Comparison of ENCODE assay signal across 1 cellular context in genomic region chr12:46494424-46494823, GRCh38.
A peak's percentile ranks its signal among the peaks of the same experiment; 100 is the strongest.
TF ChIP-seq lines count a peak whose summit lies in the region.

No MANE protein-coding gene starts in this region.

TF ChIP-seq in HepG2, 621 proteins besides CTCF, POLR2A, EP300 and RAD21 (continued from another document and continues in another):
- no peak for TF ChIP-seq TERF1 (CRISPR knock-in tag; IDR thresholded peaks at IDR 0.05)
- TF ChIP-seq ZNF280D (CRISPR knock-in tag; IDR thresholded peaks at IDR 0.05) = 0 out of 2 replicates have a peak, but pooled peaks have one; percentile 12
- TF ChIP-seq FOXK2 (IDR thresholded peaks at IDR 0.05) = no peak
- no peak for TF ChIP-seq STAT5B (CRISPR knock-in tag; IDR thresholded peaks at IDR 0.05)
- TF ChIP-seq RAD51 (IDR thresholded peaks at IDR 0.05; ENCODE audit: borderline replicate concordance) = no peak
- no peak for TF ChIP-seq ZNF556 (CRISPR knock-in tag; IDR thresholded peaks at IDR 0.05; ENCODE audit: borderline replicate concordance)
- no peak for TF ChIP-seq TBP (CRISPR knock-in tag; IDR thresholded peaks at IDR 0.05)
- TF ChIP-seq GFI1 (CRISPR knock-in tag; IDR thresholded peaks at IDR 0.05; ENCODE audit: borderline replicate concordance) = no peak
- peak; percentile 61 for TF ChIP-seq HNF4A (CRISPR knock-in tag; IDR thresholded peaks at IDR 0.05)
- peak; percentile 60 for TF ChIP-seq RERE (CRISPR knock-in tag; IDR thresholded peaks at IDR 0.05; ENCODE audit: low read depth)
- no peak for TF ChIP-seq MYC (CRISPR knock-in tag; IDR thresholded peaks at IDR 0.05; ENCODE audit: borderline replicate concordance)
- TF ChIP-seq POGZ (CRISPR knock-in tag; IDR thresholded peaks at IDR 0.05) = no peak
- TF ChIP-seq ZNF619 (CRISPR knock-in tag; IDR thresholded peaks at IDR 0.05) = no peak
- TF ChIP-seq ZNF484 (CRISPR knock-in tag; IDR thresholded peaks at IDR 0.05; ENCODE audit: borderline replicate concordance, low read depth) = no peak
- TF ChIP-seq, protein P1, sequence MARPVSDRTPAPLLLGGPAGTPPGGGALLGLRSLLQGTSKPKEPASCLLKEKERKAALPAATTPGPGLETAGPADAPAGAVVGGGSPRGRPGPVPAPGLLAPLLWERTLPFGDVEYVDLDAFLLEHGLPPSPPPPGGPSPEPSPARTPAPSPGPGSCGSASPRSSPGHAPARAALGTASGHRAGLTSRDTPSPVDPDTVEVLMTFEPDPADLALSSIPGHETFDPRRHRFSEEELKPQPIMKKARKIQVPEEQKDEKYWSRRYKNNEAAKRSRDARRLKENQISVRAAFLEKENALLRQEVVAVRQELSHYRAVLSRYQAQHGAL (CRISPR knock-in tag; IDR thresholded peaks at IDR 0.05; ENCODE audit: not compliant biosample characterization) = no peak
- TF ChIP-seq NR2F6 (IDR thresholded peaks at IDR 0.05) = peak; percentile 39; the same call in 1 of the 2 replicates
- peak; percentile 63 for TF ChIP-seq NR2F6 (CRISPR knock-in tag; IDR thresholded peaks at IDR 0.05)
- TF ChIP-seq NCOR1 (IDR thresholded peaks at IDR 0.05; ENCODE audit: borderline replicate concordance, low read length) = peak; percentile 17; the same call in 1 of the 2 replicates
- TF ChIP-seq NKX3-1 (CRISPR knock-in tag; IDR thresholded peaks at IDR 0.05) = no peak
- TF ChIP-seq ZNF292 (CRISPR knock-in tag; IDR thresholded peaks at IDR 0.05; ENCODE audit: borderline replicate concordance, low read depth) = no peak
- 0 out of 2 replicates have a peak, but pooled peaks have one; percentile 14 for TF ChIP-seq ZNF124 (CRISPR knock-in tag; IDR thresholded peaks at IDR 0.05)
- TF ChIP-seq SP140L (CRISPR knock-in tag; IDR thresholded peaks at IDR 0.05; ENCODE audit: borderline replicate concordance) = no peak
- TF ChIP-seq SIX1 (CRISPR knock-in tag; IDR thresholded peaks at IDR 0.05; ENCODE audit: borderline replicate concordance) = peak; percentile 98
- TF ChIP-seq, protein P2, sequence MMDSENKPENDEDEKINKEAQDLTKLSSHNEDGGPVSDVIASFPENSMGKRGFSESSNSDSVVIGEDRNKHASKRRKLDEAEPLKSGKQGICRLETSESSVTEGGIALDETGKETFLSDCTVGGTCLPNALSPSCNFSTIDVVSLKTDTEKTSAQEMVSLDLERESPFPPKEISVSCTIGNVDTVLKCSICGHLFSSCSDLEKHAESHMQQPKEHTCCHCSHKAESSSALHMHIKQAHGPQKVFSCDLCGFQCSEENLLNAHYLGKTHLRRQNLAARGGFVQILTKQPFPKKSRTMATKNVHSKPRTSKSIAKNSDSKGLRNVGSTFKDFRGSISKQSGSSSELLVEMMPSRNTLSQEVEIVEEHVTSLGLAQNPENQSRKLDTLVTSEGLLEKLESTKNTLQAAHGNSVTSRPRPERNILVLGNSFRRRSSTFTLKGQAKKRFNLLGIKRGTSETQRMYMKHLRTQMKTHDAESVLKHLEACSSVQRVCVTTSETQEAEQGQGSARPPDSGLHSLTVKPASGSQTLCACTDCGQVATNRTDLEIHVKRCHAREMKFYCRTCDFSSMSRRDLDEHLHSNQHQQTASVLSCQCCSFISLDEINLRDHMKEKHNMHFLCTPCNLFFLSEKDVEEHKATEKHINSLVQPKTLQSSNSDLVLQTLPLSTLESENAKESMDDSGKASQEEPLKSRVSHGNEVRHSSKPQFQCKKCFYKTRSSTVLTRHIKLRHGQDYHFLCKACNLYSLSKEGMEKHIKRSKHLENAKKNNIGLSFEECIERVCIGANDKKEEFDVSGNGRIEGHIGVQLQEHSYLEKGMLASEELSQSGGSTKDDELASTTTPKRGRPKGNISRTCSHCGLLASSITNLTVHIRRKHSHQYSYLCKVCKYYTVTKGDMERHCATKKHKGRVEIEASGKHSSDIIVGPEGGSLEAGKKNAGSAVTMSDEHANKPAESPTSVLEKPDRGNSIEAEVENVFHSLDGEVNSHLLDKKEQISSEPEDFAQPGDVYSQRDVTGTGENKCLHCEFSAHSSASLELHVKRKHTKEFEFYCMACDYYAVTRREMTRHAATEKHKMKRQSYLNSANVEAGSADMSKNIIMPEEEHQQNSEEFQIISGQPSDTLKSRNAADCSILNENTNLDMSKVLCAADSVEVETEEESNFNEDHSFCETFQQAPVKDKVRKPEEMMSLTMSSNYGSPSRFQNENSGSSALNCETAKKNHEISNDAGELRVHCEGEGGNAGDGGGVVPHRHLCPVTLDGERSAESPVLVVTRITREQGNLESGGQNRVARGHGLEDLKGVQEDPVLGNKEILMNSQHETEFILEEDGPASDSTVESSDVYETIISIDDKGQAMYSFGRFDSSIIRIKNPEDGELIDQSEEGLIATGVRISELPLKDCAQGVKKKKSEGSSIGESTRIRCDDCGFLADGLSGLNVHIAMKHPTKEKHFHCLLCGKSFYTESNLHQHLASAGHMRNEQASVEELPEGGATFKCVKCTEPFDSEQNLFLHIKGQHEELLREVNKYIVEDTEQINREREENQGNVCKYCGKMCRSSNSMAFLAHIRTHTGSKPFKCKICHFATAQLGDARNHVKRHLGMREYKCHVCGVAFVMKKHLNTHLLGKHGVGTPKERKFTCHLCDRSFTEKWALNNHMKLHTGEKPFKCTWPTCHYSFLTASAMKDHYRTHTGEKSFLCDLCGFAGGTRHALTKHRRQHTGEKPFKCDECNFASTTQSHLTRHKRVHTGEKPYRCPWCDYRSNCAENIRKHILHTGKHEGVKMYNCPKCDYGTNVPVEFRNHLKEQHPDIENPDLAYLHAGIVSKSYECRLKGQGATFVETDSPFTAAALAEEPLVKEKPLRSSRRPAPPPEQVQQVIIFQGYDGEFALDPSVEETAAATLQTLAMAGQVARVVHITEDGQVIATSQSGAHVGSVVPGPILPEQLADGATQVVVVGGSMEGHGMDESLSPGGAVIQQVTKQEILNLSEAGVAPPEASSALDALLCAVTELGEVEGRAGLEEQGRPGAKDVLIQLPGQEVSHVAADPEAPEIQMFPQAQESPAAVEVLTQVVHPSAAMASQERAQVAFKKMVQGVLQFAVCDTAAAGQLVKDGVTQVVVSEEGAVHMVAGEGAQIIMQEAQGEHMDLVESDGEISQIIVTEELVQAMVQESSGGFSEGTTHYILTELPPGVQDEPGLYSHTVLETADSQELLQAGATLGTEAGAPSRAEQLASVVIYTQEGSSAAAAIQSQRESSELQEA (CRISPR knock-in tag; IDR thresholded peaks at IDR 0.05; ENCODE audit: not compliant biosample characterization) = no peak
- TF ChIP-seq ZNF362 (CRISPR knock-in tag; IDR thresholded peaks at IDR 0.05; ENCODE audit: borderline replicate concordance) = no peak
- TF ChIP-seq, protein P3, sequence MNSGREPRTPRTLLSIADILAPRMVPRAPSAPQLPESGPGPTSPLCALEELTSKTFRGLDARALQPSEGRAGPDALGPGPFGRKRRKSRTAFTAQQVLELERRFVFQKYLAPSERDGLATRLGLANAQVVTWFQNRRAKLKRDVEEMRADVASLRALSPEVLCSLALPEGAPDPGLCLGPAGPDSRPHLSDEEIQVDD (CRISPR knock-in tag; IDR thresholded peaks at IDR 0.05; ENCODE audit: borderline replicate concordance) = no peak
- TF ChIP-seq ZNF567 (CRISPR knock-in tag; IDR thresholded peaks at IDR 0.05; ENCODE audit: borderline replicate concordance) = no peak
- no peak for TF ChIP-seq ZNF501 (CRISPR knock-in tag; IDR thresholded peaks at IDR 0.05)
- TF ChIP-seq KDM5A (IDR thresholded peaks at IDR 0.05; ENCODE audit: borderline replicate concordance, low read length) = no peak
- no peak for TF ChIP-seq KDM4B (CRISPR knock-in tag; IDR thresholded peaks at IDR 0.05)
- no peak for TF ChIP-seq HHEX (CRISPR knock-in tag; IDR thresholded peaks at IDR 0.05)
- TF ChIP-seq ZNF496 (CRISPR knock-in tag; IDR thresholded peaks at IDR 0.05; ENCODE audit: insufficient replicate concordance) = no peak
- no peak for TF ChIP-seq ZFX (CRISPR knock-in tag; IDR thresholded peaks at IDR 0.05; ENCODE audit: low read depth)
- 0 out of 2 replicates have a peak, but pooled peaks have one; percentile 10 for TF ChIP-seq MIER3 (CRISPR knock-in tag; IDR thresholded peaks at IDR 0.05; ENCODE audit: borderline replicate concordance)
- TF ChIP-seq KLF16 (CRISPR knock-in tag; IDR thresholded peaks at IDR 0.05) = no peak
- TF ChIP-seq ZBTB42 (CRISPR knock-in tag; IDR thresholded peaks at IDR 0.05) = no peak
- TF ChIP-seq ZSCAN25 (CRISPR knock-in tag; IDR thresholded peaks at IDR 0.05) = no peak
- TF ChIP-seq, protein P4, sequence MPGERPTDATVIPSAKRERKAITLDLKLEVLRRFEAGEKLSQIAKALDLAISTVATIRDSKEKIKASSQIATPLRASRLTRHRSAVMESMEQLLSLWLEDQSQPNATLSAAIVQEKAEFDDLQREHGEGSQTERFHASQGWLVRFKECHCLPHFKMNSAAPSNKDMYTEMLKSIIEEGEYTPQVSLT (CRISPR knock-in tag; IDR thresholded peaks at IDR 0.05; ENCODE audit: borderline replicate concordance, low read depth) = no peak
- no peak for TF ChIP-seq TAF15 (IDR thresholded peaks at IDR 0.05; ENCODE audit: low read depth, low read length, poor library complexity, severe bottlenecking)
- no peak for TF ChIP-seq REPIN1 (CRISPR knock-in tag; IDR thresholded peaks at IDR 0.05; ENCODE audit: borderline replicate concordance, low read depth)
- TF ChIP-seq ZNF672 (CRISPR knock-in tag; IDR thresholded peaks at IDR 0.05) = no peak
- TF ChIP-seq RFX5 (IDR thresholded peaks at IDR 0.05; ENCODE audit: low read depth, low read length) = no peak
- TF ChIP-seq ZNF605 (CRISPR knock-in tag; IDR thresholded peaks at IDR 0.05) = no peak
- TF ChIP-seq KLF13 (CRISPR knock-in tag; IDR thresholded peaks at IDR 0.05) = no peak
- TF ChIP-seq ZSCAN31 (CRISPR knock-in tag; IDR thresholded peaks at IDR 0.05; ENCODE audit: low read depth) = no peak
- TF ChIP-seq BHLHE40 (IDR thresholded peaks at IDR 0.05; ENCODE audit: low read length) = no peak
